19 cellular contexts compared by ENCODE assay signal in the genomic region with DNA sequence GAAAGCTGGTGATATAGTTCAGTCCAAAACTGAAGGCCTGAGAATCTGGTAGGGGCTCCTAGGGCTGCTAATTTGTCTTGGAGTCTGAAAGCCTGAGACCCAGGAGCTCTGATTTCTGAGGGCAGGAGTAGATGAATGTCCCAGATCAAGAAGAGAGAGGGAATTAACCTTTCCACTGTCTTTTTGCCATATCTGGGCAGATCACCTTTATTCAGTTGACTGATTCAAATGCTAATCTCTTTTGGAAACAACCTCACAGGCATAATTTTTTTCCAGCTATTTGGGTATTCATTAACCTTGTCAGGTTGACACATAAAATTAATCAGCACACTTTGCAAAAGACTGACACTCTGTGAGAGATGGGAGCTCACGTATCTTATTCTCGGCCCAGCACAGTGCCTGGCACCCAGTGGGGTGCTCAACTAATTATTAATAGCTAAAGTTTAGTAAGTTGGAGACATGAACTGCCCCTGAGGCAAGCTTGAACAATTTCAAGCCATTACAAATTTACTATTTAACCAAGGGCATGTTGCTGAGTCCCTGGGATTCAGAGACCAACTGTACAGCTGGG.
"Had no signal": no experiment of that assay in that cellular context is flagged by ENCODE, and none has a peak within 500 bp of the region (broad histone marks: within the 10 kb centered on the region; RNA-seq: fewer than 3 reads in every experiment).

No MANE protein-coding gene starts in this region.

- H3K36me3 ChIP-seq: ovary, stomach had no signal

- H3K4me1 ChIP-seq: foreskin keratinocyte, stomach had no signal

- H3K27ac Mint-ChIP-seq: dendritic cell treated with granulocyte-macrophage colony-stimulating factor and Interleukin-4, amounts not matched to agents 40 ng/mL and 50 ng/mL, for 4 days; effector memory CD8-positive, alpha-beta T cell; immature natural killer cell; naive thymus-derived CD8-positive, alpha-beta T cell; progenitor cell of endocrine pancreas had no signal

- H3K27ac ChIP-seq: foreskin keratinocyte, ovary, stomach had no signal

- H3K4me1 Mint-ChIP-seq: immature natural killer cell; naive thymus-derived CD8-positive, alpha-beta T cell; neural crest cell had no signal

- H3K4me3 ChIP-seq: mucosa of descending colon, ovary, stomach had no signal

- FAIRE-seq: colon had no signal

- H3K9me3 ChIP-seq: ovary had no signal

- H3K27me3 ChIP-seq: ovary, stomach had no signal

- ATAC-seq: effector memory CD8-positive, alpha-beta T cell; left ventricle myocardium superior; mucosa of descending colon; naive thymus-derived CD8-positive, alpha-beta T cell; sciatic nerve had no signal

- H3K4me3 Mint-ChIP-seq: dendritic cell treated with granulocyte-macrophage colony-stimulating factor and Interleukin-4, amounts not matched to agents 40 ng/mL and 50 ng/mL, for 4 days; effector memory CD8-positive, alpha-beta T cell; immature natural killer cell; naive thymus-derived CD8-positive, alpha-beta T cell; neural crest cell had no signal

- H3K27me3 Mint-ChIP-seq: dendritic cell treated with granulocyte-macrophage colony-stimulating factor and Interleukin-4, amounts not matched to agents 40 ng/mL and 50 ng/mL, for 4 days; progenitor cell of endocrine pancreas had no signal

- DNase-seq: cerebellar nuclear complex; effector memory CD8-positive, alpha-beta T cell; erythroblast; foreskin keratinocyte; immature natural killer cell; left ventricle myocardium superior; mucosa of descending colon; naive thymus-derived CD8-positive, alpha-beta T cell; nucleus accumbens; ovary; stimulated activated CD4-positive, alpha-beta T cell treated with anti-CD3 and anti-CD28 coated beads, Interleukin-2, amount 100 ng/mL, for 24 hours; stimulated activated CD4-positive, alpha-beta T cell treated with anti-CD3 and anti-CD28 coated beads, Interleukin-4, amount 100 ng/mL, for 4 hours; stimulated activated naive CD4-positive, alpha-beta T cell; stomach had no signal
